39 cellular contexts compared by ENCODE assay signal in the genomic region with DNA sequence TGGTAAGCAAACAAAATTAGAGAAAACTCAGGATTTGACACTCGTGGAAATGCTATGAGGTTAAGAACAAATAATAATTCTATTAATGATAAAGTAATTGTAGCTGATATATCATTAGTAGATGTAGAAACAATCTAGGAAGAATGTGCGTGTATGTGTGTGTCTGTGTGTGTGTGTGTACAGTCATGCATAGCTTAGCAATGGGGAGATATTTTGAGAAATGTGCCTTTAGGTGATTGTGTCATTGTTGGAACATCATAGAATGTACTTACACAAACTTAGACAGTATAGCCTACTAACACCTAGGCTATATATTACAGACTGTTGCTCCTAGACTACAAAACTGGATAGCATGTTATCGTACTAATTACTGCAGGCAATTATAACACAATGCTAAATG. TPM values are rescaled to one million over a fixed set of nuclear protein-coding genes. Genes with fewer than 3 reads are reported as not detected.
"Had no signal": no experiment of that assay in that cellular context is flagged by ENCODE, and none has a peak within 500 bp of the region (broad histone marks: within the 10 kb centered on the region; RNA-seq: fewer than 3 reads in every experiment).

No MANE protein-coding gene starts in this region.

- H3K4me3 ChIP-seq: adrenal gland, body of pancreas, cardiac muscle cell, coronary artery, dorsolateral prefrontal cortex, esophagus muscularis mucosa, gastroesophageal sphincter, heart right ventricle had no signal

- H3K36me3 ChIP-seq: adrenal gland, cardiac muscle cell, esophagus muscularis mucosa, gastroesophageal sphincter, heart right ventricle, WERI-Rb-1 had no signal

- DNase-seq: activated B cell treated with CpG ODN at 0.5 μM for 24 hours; activated CD4-positive, alpha-beta memory T cell treated with anti-CD3 and anti-CD28 coated beads for 36 hours; activated CD4-positive, alpha-beta T cell treated with anti-CD3 and anti-CD28 coated beads, Interleukin-2, amount 10 ng/mL, durations not matched to agents 24 days and 14 days; activated CD8-positive, alpha-beta memory T cell treated with anti-CD3 and anti-CD28 coated beads, Interleukin-2, amount 10 ng/mL, durations not matched to agents 7 days and 5 days; activated CD8-positive, alpha-beta memory T cell treated with anti-CD3 and anti-CD28 coated beads, Interleukin-2, amount 50 U/mL, for 4 hours; activated CD8-positive, alpha-beta T cell treated with anti-CD3 and anti-CD28 coated beads, Interleukin-2, amount 10 ng/mL, durations not matched to agents 7 days and 5 days; activated effector memory CD4-positive, alpha-beta T cell treated with anti-CD3 and anti-CD28 coated beads, Interleukin-2, amount 50 U/mL, for 16 hours; activated naive CD4-positive, alpha-beta T cell treated with anti-CD3 and anti-CD28 coated beads for 36 hours; activated naive CD8-positive, alpha-beta T cell treated with anti-CD3 and anti-CD28 coated beads for 36 hours; activated naive CD8-positive, alpha-beta T cell treated with anti-CD3 and anti-CD28 coated beads, Interleukin-2, amount 50 U/mL, for 24 hours; activated T-cell treated with anti-CD3 and anti-CD28 coated beads, Interleukin-2, amount 50 U/mL, for 1 hour; activated T-cell treated with anti-CD3 and anti-CD28 coated beads, Interleukin-2, amount 50 U/mL, for 48 hours; adrenal gland; amygdala; aorta; body of pancreas; central memory CD4-positive, alpha-beta T cell; cerebellar nuclear complex; dorsolateral prefrontal cortex; effector memory CD4-positive, alpha-beta T cell; endodermal cell; erythroblast; foreskin melanocyte; heart right ventricle; T-helper 1 cell; T-helper 17 cell; T1000; WERI-Rb-1 had no signal

- H3K27ac ChIP-seq: adrenal gland, body of pancreas, cardiac muscle cell, coronary artery, dorsolateral prefrontal cortex, esophagus muscularis mucosa, gastroesophageal sphincter, heart right ventricle, WERI-Rb-1 had no signal

- H3K4me1 ChIP-seq: body of pancreas, esophagus muscularis mucosa, gastroesophageal sphincter had no signal

- H3K27me3 ChIP-seq: adrenal gland, body of pancreas, esophagus muscularis mucosa, gastroesophageal sphincter had no signal

- H3K9me3 ChIP-seq: adrenal gland, body of pancreas, esophagus muscularis mucosa, gastroesophageal sphincter, heart right ventricle had no signal

- ATAC-seq: activated CD4-positive, CD25-positive, alpha-beta regulatory T cell treated with anti-CD3 and anti-CD28 coated beads, Interleukin-2, amount 50 U/mL, for 24 hours; activated CD8-positive, alpha-beta memory T cell treated with anti-CD3 and anti-CD28 coated beads, Interleukin-2, amount 10 ng/mL, durations not matched to agents 7 days and 5 days; activated CD8-positive, alpha-beta T cell treated with anti-CD3 and anti-CD28 coated beads, Interleukin-2, amount 10 ng/mL, durations not matched to agents 7 days and 5 days; activated naive CD8-positive, alpha-beta T cell treated with anti-CD3 and anti-CD28 coated beads, Interleukin-2, amount 50 U/mL, for 24 hours; body of pancreas; gastroesophageal sphincter; heart right ventricle; T-helper 17 cell had no signal

RNA-seq across cellular contexts. Expression of a gene that starts 5.3 kb away (rescaled TPM):
- total RNA-seq: activated B cell treated with CpG ODN at 0.5 μM for 24 hours; activated CD4-positive, alpha-beta memory T cell treated with anti-CD3 and anti-CD28 coated beads for 36 hours; activated CD4-positive, alpha-beta T cell treated with anti-CD3 and anti-CD28 coated beads, Interleukin-2, amount 10 ng/mL, durations not matched to agents 24 days and 14 days; activated CD8-positive, alpha-beta memory T cell treated with anti-CD3 and anti-CD28 coated beads for 36 hours; activated CD8-positive, alpha-beta memory T cell treated with anti-CD3 and anti-CD28 coated beads, Interleukin-2, amount 10 ng/mL, durations not matched to agents 7 days and 5 days; activated CD8-positive, alpha-beta T cell treated with anti-CD3 and anti-CD28 coated beads, Interleukin-2, amount 10 ng/mL, durations not matched to agents 7 days and 5 days; activated naive CD4-positive, alpha-beta T cell treated with anti-CD3 and anti-CD28 coated beads for 36 hours; activated naive CD8-positive, alpha-beta T cell treated with anti-CD3 and anti-CD28 coated beads for 36 hours; activated T-helper 1 cell treated with anti-CD3 and anti-CD28 coated beads, Interleukin-12 subunit alpha, Interleukin-12 subunit beta, Interleukin-2, Interleukin-4 antibody, amounts not matched to agents 30 ng/mL and 10 ng/mL and 1 ng/mL, durations not matched to agents 14 hours and 24 hours and 36 hours; activated T-helper 2 cell treated with anti-CD3 and anti-CD28 coated beads, Interferon-gamma antibody, Interleukin-2, Interleukin-4, amounts not matched to agents 10 μg/mL and 5 μg/mL and 100 μg/mL, durations not matched to agents 14 hours and 24 hours and 36 hours; adrenal gland; aorta; body of pancreas; cardiac muscle cell; esophagus muscularis mucosa; fibroblast of lung; fibroblast of villous mesenchyme; gastroesophageal sphincter; glomerular endothelial cell; heart right ventricle; T-helper 17 cell had no signal
- polyA plus RNA-seq: adrenal gland, aorta, cardiac muscle cell, fibroblast of lung, heart right ventricle had no signal

RNA-seq across cellular contexts. Expression of a gene that starts 44.3 kb away (rescaled TPM):
- total RNA-seq: activated B cell treated with CpG ODN at 0.5 μM for 24 hours; activated CD4-positive, alpha-beta memory T cell treated with anti-CD3 and anti-CD28 coated beads for 36 hours; activated CD4-positive, alpha-beta T cell treated with anti-CD3 and anti-CD28 coated beads, Interleukin-2, amount 10 ng/mL, durations not matched to agents 24 days and 14 days; activated CD8-positive, alpha-beta memory T cell treated with anti-CD3 and anti-CD28 coated beads for 36 hours; activated naive CD4-positive, alpha-beta T cell treated with anti-CD3 and anti-CD28 coated beads for 36 hours; activated T-helper 1 cell treated with anti-CD3 and anti-CD28 coated beads, Interleukin-12 subunit alpha, Interleukin-12 subunit beta, Interleukin-2, Interleukin-4 antibody, amounts not matched to agents 30 ng/mL and 10 ng/mL and 1 ng/mL, durations not matched to agents 14 hours and 24 hours and 36 hours; cardiac muscle cell; endodermal cell; fibroblast of lung; fibroblast of villous mesenchyme; glomerular endothelial cell had no signal
- polyA plus RNA-seq: cardiac muscle cell, fibroblast of lung had no signal

RNA-seq across cellular contexts. Expression of a gene that starts 45.6 kb away (rescaled TPM):
- total RNA-seq: activated B cell treated with CpG ODN at 0.5 μM for 24 hours; activated CD4-positive, alpha-beta memory T cell treated with anti-CD3 and anti-CD28 coated beads for 36 hours; activated CD4-positive, alpha-beta T cell treated with anti-CD3 and anti-CD28 coated beads, Interleukin-2, amount 10 ng/mL, durations not matched to agents 24 days and 14 days; activated CD8-positive, alpha-beta memory T cell treated with anti-CD3 and anti-CD28 coated beads for 36 hours; activated naive CD4-positive, alpha-beta T cell treated with anti-CD3 and anti-CD28 coated beads for 36 hours; activated naive CD8-positive, alpha-beta T cell treated with anti-CD3 and anti-CD28 coated beads for 36 hours; activated T-helper 1 cell treated with anti-CD3 and anti-CD28 coated beads, Interleukin-12 subunit alpha, Interleukin-12 subunit beta, Interleukin-2, Interleukin-4 antibody, amounts not matched to agents 30 ng/mL and 10 ng/mL and 1 ng/mL, durations not matched to agents 14 hours and 24 hours and 36 hours; activated T-helper 2 cell treated with anti-CD3 and anti-CD28 coated beads, Interferon-gamma antibody, Interleukin-2, Interleukin-4, amounts not matched to agents 10 μg/mL and 5 μg/mL and 100 μg/mL, durations not matched to agents 14 hours and 24 hours and 36 hours; adrenal gland; aorta; body of pancreas; cardiac muscle cell; dorsolateral prefrontal cortex; endodermal cell; esophagus muscularis mucosa; fibroblast of lung; fibroblast of villous mesenchyme; gastroesophageal sphincter; glomerular endothelial cell; heart right ventricle; T-helper 17 cell had no signal
- polyA plus RNA-seq: adrenal gland, aorta, cardiac muscle cell, fibroblast of lung, heart right ventricle had no signal

RNA-seq across cellular contexts. Expression of a gene that starts 57.7 kb away (rescaled TPM):
- total RNA-seq: cardiac muscle cell, endodermal cell had no signal
